ENCODE assay signal across 3 cellular contexts in genomic region chr18:73913505-73913904, GRCh38.
"Had no signal": no experiment of that assay in that cellular context is flagged by ENCODE, and none has a peak within 500 bp of the region (broad histone marks: within the 10 kb centered on the region; RNA-seq: fewer than 3 reads in every experiment).

No MANE protein-coding gene starts in this region.

- DNase-seq: GDM1, GF-D8 had no signal

- H3K4me3 ChIP-seq: GM12878 had no signal
